In the genomic region with DNA sequence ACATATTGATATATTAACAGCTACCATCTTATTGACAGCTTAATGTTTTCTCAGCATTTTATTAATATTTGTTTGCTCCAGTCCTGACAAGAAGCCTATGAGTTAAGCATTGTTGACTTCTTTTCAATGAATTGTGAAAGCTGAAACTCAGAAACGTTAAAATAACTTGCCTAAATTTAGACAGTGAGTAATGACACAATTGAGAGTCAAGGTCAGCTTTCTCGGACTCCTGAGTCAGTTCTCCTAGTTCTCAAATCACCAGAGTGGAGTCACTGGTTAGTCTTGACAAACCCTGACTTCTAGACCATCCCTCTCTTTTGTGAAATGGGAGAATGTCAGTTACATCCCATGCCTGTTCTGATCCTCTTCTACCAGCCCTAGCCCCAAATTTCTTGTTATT, we compare ENCODE assay signal across 14 cellular contexts.
DNase-seq lines count a peak whose midpoint lies in the region; ATAC-seq, FAIRE-seq and TF ChIP-seq lines count a peak whose summit lies in the region.
"Had no signal": no experiment of that assay in that cellular context is flagged by ENCODE, and none has a peak within 500 bp of the region (broad histone marks: within the 10 kb centered on the region; RNA-seq: fewer than 3 reads in every experiment).

No MANE protein-coding gene starts in this region.

- H3K4me3 ChIP-seq in left lung: no peak overlapping the region
- H3K4me3 ChIP-seq: Peyer's patch had no signal

- H3K9me3 ChIP-seq in left lung: no peaks in the 10 kb centered on the region
- H3K9me3 ChIP-seq: Peyer's patch had no signal

- H3K27me3 ChIP-seq in left lung: no peaks in the 10 kb centered on the region
- H3K27me3 ChIP-seq: Peyer's patch had no signal

- no peak for TF ChIP-seq CTCF in left lung (IDR thresholded peaks at IDR 0.05)

- H3K36me3 ChIP-seq in left lung: no peaks in the 10 kb centered on the region
- H3K36me3 ChIP-seq: Peyer's patch had no signal

- no peak overlapping the region for H3K27ac ChIP-seq in left lung
- H3K27ac ChIP-seq: Peyer's patch had no signal

- H3K4me1 ChIP-seq in left lung: no peaks in the 10 kb centered on the region
- H3K4me1 ChIP-seq: Peyer's patch had no signal

- DNase-seq in OCI-M1 (lab: John Stamatoyannopoulos, UW) (no peak), head of caudate nucleus (no peak), left lung (no peak), GM19239 (ENCODE audit: insufficient read length, low spot score) (no peak)
- DNase-seq: activated CD4-positive, alpha-beta T cell treated with anti-CD3 and anti-CD28 coated beads, Interleukin-2, amount 10 ng/mL, durations not matched to agents 7 days and 5 days; activated naive CD4-positive, alpha-beta T cell treated with Interleukin-2 at 50 U/mL for 16 hours; caudate nucleus; midbrain; NCI-H345; Peyer's patch; T-helper 17 cell had no signal

- peak; percentile 81 for ATAC-seq in GM19023 (IDR thresholded peaks at IDR 0.05; ENCODE audit: unreplicated experiment)
- ATAC-seq in GM21723 (IDR thresholded peaks at IDR 0.05; ENCODE audit: unreplicated experiment): peak; percentile 95
- ATAC-seq in HG03159 (IDR thresholded peaks at IDR 0.05; ENCODE audit: unreplicated experiment): peak; percentile 68
- ATAC-seq in left lung: no peak
- ATAC-seq: T-helper 17 cell had no signal

- FAIRE-seq in GM19239 (lab: Jason Lieb, UNC): no peak

- intact Hi-C loops in head of caudate nucleus (cut with DNase I): no loop called here
- intact Hi-C loops in left lung (cut with DNase I): no loop called here
